ENCODE assay signal across 10 cellular contexts in genomic region chr7:100221767-100222444, GRCh38.
DNase-seq lines count a peak whose midpoint lies in the region; ATAC-seq and TF ChIP-seq lines count a peak whose summit lies in the region.
"Had no signal": no experiment of that assay in that cellular context is flagged by ENCODE, and none has a peak within 500 bp of the region (broad histone marks: within the 10 kb centered on the region; RNA-seq: fewer than 3 reads in every experiment).

No MANE protein-coding gene starts in this region.

- no peaks in the 10 kb centered on the region for H3K9me3 ChIP-seq in duodenal mucosa (ENCODE audit: control insufficient read depth in 1 of 2, low read length in 2 of 2)

- H3K4me3 ChIP-seq in GM12865 (ENCODE audit: low read depth, low read length) (peak overlapping the region; percentile 66), duodenal mucosa (ENCODE audit: low read depth in 1 of 2, low read length in 2 of 2) (peak overlapping the region in 1 of 2 donors; percentile 51)

- H3K27ac ChIP-seq in duodenal mucosa (ENCODE audit: low read depth, low read length) = peak overlapping the region; percentile 46

- TF ChIP-seq CTCF in GM12865 (IDR thresholded peaks at IDR 0.05; ENCODE audit: insufficient read depth, low read depth, low read length, missing control alignments) = no peak

- no peaks in the 10 kb centered on the region for H3K27me3 ChIP-seq in duodenal mucosa (ENCODE audit: control insufficient read depth in 1 of 2, insufficient read depth in 2 of 2, low read length in 2 of 2)

- peak; percentile 34 for DNase-seq in GM12865 (ENCODE audit: low read depth)
- peak; percentile 13 for DNase-seq in T-helper 22 cell (ENCODE audit: low read depth)
- peak; percentile 20 for DNase-seq in stimulated activated CD8-positive, alpha-beta memory T cell treated with anti-CD3 and anti-CD28 coated beads, Interleukin-12 subunit alpha, Interleukin-12 subunit beta, amount 100 ng/mL, for 1 hour (ENCODE audit: low read depth)
- DNase-seq in DMS79 (lab: John Stamatoyannopoulos, UW) = no peak
- no peak for DNase-seq in NCI-H526 treated with DMSO at 0.1 percent for 48 hours (lab: John Stamatoyannopoulos, UW)
- no peak for DNase-seq in NCI-H1694 treated with DMSO at 0.1 percent for 48 hours (lab: John Stamatoyannopoulos, UW)
- DNase-seq: COR-L47, NCI-H187 had no signal

- H3K4me1 ChIP-seq in duodenal mucosa (ENCODE audit: control insufficient read depth in 1 of 2, insufficient read depth in 2 of 2, low read length in 2 of 2) = peaks cover 0 to 7% of the 10 kb centered on the region in 2 donors

- H3K9ac ChIP-seq in duodenal mucosa (ENCODE audit: low read depth in 1 of 2, low read length in 2 of 2) = peak overlapping the region; percentile 44 to 54

- H3K36me3 ChIP-seq in duodenal mucosa (ENCODE audit: control insufficient read depth in 1 of 2, insufficient read depth in 2 of 2, low read length in 2 of 2) = peaks cover 0 to 10% of the 10 kb centered on the region in 2 donors

- ATAC-seq in HG03439 (IDR thresholded peaks at IDR 0.05; ENCODE audit: unreplicated experiment) = no peak

Comparison
In these comparisons a context has a peak if more than half of its experiments do, and no peak if none do; other contexts are left out.
1. DNase-seq: peak in GM12865 (single experiment), T-helper 22 cell (single experiment) and stimulated activated CD8-positive, alpha-beta memory T cell treated with anti-CD3 and anti-CD28 coated beads, Interleukin-12 subunit alpha, Interleukin-12 subunit beta, amount 100 ng/mL, for 1 hour (single experiment); none in DMS79 (single experiment), NCI-H526 treated with DMSO at 0.1 percent for 48 hours (single experiment) and NCI-H1694 treated with DMSO at 0.1 percent for 48 hours (single experiment).